Comparison of ENCODE assay signal across 26 cellular contexts in genomic region chr1:3211582-3211981, GRCh38.
"Had no signal": no experiment of that assay in that cellular context is flagged by ENCODE, and none has a peak within 500 bp of the region (broad histone marks: within the 10 kb centered on the region; RNA-seq: fewer than 3 reads in every experiment).

No MANE protein-coding gene starts in this region.

- H3K4me1 Mint-ChIP-seq: naive B cell; natural killer cell; stimulated activated effector memory CD8-positive, alpha-beta T cell treated with anti-CD3 and anti-CD28 coated beads, Interleukin-12 subunit alpha, Interleukin-12 subunit beta, amount 100 ng/mL, for 72 hours had no signal

- H3K4me3 Mint-ChIP-seq: mesothelial cell of epicardium; naive B cell; natural killer cell; nephron progenitor cell; stimulated activated effector memory CD8-positive, alpha-beta T cell treated with anti-CD3 and anti-CD28 coated beads, Interleukin-12 subunit alpha, Interleukin-12 subunit beta, amount 100 ng/mL, for 72 hours; stimulated activated naive CD8-positive, alpha-beta T cell treated with anti-CD3 and anti-CD28 coated beads, Interleukin-15, Interleukin-2, amounts not matched to agents 100 ng/mL and 50 ng/mL, for 24 hours had no signal

- H3K4me1 ChIP-seq: prostate gland, spleen, suprapubic skin, upper lobe of right lung had no signal

- H3K27me3 ChIP-seq: ovary, tibial artery, upper lobe of right lung had no signal

- H3K27ac Mint-ChIP-seq: mesothelial cell of epicardium; naive B cell; natural killer cell; nephron progenitor cell; stimulated activated effector memory CD8-positive, alpha-beta T cell treated with anti-CD3 and anti-CD28 coated beads, Interleukin-12 subunit alpha, Interleukin-12 subunit beta, amount 100 ng/mL, for 72 hours; stimulated activated naive CD8-positive, alpha-beta T cell treated with anti-CD3 and anti-CD28 coated beads, Interleukin-15, Interleukin-2, amounts not matched to agents 100 ng/mL and 50 ng/mL, for 24 hours had no signal

- H3K9me3 ChIP-seq: left ventricle myocardium inferior, ovary, prostate gland, sigmoid colon, spleen, suprapubic skin, thoracic aorta, tibial artery, upper lobe of right lung had no signal

- FAIRE-seq: keratinocyte, small intestine, urothelium cell line had no signal

- H3K27me3 Mint-ChIP-seq: stimulated activated naive CD8-positive, alpha-beta T cell treated with anti-CD3 and anti-CD28 coated beads, Interleukin-15, Interleukin-2, amounts not matched to agents 100 ng/mL and 50 ng/mL, for 24 hours had no signal

- H3K36me3 ChIP-seq: left ventricle myocardium inferior, ovary, prostate gland, sigmoid colon, spleen, suprapubic skin, thoracic aorta, tibial artery, upper lobe of right lung had no signal

- DNase-seq: kidney glomerular epithelial cell; left ventricle myocardium inferior; mesendoderm; naive B cell; natural killer cell; nephron progenitor cell; ovary; retina; right cardiac atrium; sigmoid colon; small intestine; spleen; stimulated activated CD4-positive, alpha-beta T cell treated with anti-CD3 and anti-CD28 coated beads, Interleukin-4, amount 100 ng/mL, for 24 hours; stimulated activated naive CD4-positive, alpha-beta T cell; tibial artery; trophoblast cell; upper lobe of right lung had no signal

- ATAC-seq: natural killer cell; right cardiac atrium; stimulated activated effector memory CD8-positive, alpha-beta T cell treated with anti-CD3 and anti-CD28 coated beads, Interleukin-12 subunit alpha, Interleukin-12 subunit beta, amount 100 ng/mL, for 72 hours; upper lobe of right lung had no signal

- H3K9me3 Mint-ChIP-seq: mesothelial cell of epicardium; natural killer cell; nephron progenitor cell; stimulated activated effector memory CD8-positive, alpha-beta T cell treated with anti-CD3 and anti-CD28 coated beads, Interleukin-12 subunit alpha, Interleukin-12 subunit beta, amount 100 ng/mL, for 72 hours; stimulated activated naive CD8-positive, alpha-beta T cell treated with anti-CD3 and anti-CD28 coated beads, Interleukin-15, Interleukin-2, amounts not matched to agents 100 ng/mL and 50 ng/mL, for 24 hours had no signal

- H3K27ac ChIP-seq: left ventricle myocardium inferior, ovary, prostate gland, sigmoid colon, spleen, suprapubic skin, thoracic aorta, upper lobe of right lung had no signal

- H3K36me3 Mint-ChIP-seq: mesothelial cell of epicardium; naive B cell; natural killer cell; stimulated activated effector memory CD8-positive, alpha-beta T cell treated with anti-CD3 and anti-CD28 coated beads, Interleukin-12 subunit alpha, Interleukin-12 subunit beta, amount 100 ng/mL, for 72 hours had no signal

- H3K4me3 ChIP-seq: left ventricle myocardium inferior, lung, ovary, prostate gland, sigmoid colon, spleen, suprapubic skin, thoracic aorta, tibial artery, upper lobe of right lung had no signal
